34 cellular contexts compared by ENCODE assay signal in the genomic region with DNA sequence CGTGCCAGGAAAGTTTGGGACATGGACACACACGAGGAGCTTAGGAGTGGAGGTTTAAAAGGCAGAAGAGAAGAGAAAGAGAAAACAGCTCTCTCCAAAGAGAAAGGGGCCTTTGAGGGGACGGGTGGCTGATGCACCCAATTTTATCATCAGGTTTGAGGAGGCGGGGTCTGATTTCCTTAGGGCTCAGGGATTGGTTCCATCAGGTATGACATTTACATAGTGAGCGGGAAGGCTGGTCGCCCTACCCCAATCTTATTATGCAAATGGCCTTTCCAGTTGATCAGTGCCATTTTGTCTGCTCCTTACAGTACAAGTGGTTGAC.
"Had no signal": no experiment of that assay in that cellular context is flagged by ENCODE, and none has a peak within 500 bp of the region (broad histone marks: within the 10 kb centered on the region; RNA-seq: fewer than 3 reads in every experiment).

No MANE protein-coding gene starts in this region.

- H3K36me3 ChIP-seq: adrenal gland, ascending aorta, brain microvascular endothelial cell, breast epithelium, cardiac muscle cell had no signal

- H3K9me3 ChIP-seq: adrenal gland, body of pancreas had no signal

- H3K4me3 ChIP-seq: adrenal gland, ascending aorta, body of pancreas, breast epithelium, cardiac muscle cell had no signal

- ATAC-seq: activated naive CD4-positive, alpha-beta T cell treated with anti-CD3 and anti-CD28 coated beads, Interleukin-2, amount 50 U/mL, for 72 hours; activated naive CD8-positive, alpha-beta T cell treated with anti-CD3 and anti-CD28 coated beads, Interleukin-2, amount 50 U/mL, for 24 hours; activated T-cell treated with anti-CD3 and anti-CD28 coated beads, Interleukin-2, amount 50 U/mL, for 72 hours; activated T-helper 17 cell treated with anti-CD3 and anti-CD28 coated beads, Interleukin-2, amount 50 U/mL, for 72 hours; body of pancreas had no signal

- DNase-seq: activated effector memory CD4-positive, alpha-beta T cell treated with anti-CD3 and anti-CD28 coated beads, Interleukin-2, amount 50 U/mL, for 16 hours; activated effector memory CD4-positive, alpha-beta T cell treated with Interleukin-2 at 50 U/mL for 16 hours; activated gamma-delta T cell; activated gamma-delta T cell treated with Interleukin-2 at 50 U/mL for 16 hours; activated naive CD4-positive, alpha-beta T cell; activated naive CD4-positive, alpha-beta T cell treated with anti-CD3 and anti-CD28 coated beads for 36 hours; activated naive CD4-positive, alpha-beta T cell treated with anti-CD3 and anti-CD28 coated beads, Interleukin-2, amount 10 ng/mL, durations not matched to agents 7 days and 5 days; activated naive CD4-positive, alpha-beta T cell treated with anti-CD3 and anti-CD28 coated beads, Interleukin-2, amount 50 U/mL, for 16 hours; activated naive CD4-positive, alpha-beta T cell treated with Interleukin-2 at 50 U/mL for 16 hours; activated naive CD8-positive, alpha-beta T cell treated with anti-CD3 and anti-CD28 coated beads for 36 hours; activated naive CD8-positive, alpha-beta T cell treated with anti-CD3 and anti-CD28 coated beads, Interleukin-2, amount 10 ng/mL, durations not matched to agents 7 days and 5 days; activated naive CD8-positive, alpha-beta T cell treated with anti-CD3 and anti-CD28 coated beads, Interleukin-2, amount 50 U/mL, for 24 hours; activated T-cell treated with anti-CD3 and anti-CD28 coated beads, Interleukin-2, amount 50 U/mL, for 1 hour; activated T-cell treated with anti-CD3 and anti-CD28 coated beads, Interleukin-2, amount 50 U/mL, for 24 hours; activated T-cell treated with anti-CD3 and anti-CD28 coated beads, Interleukin-2, amount 50 U/mL, for 4 hours; activated T-cell treated with anti-CD3 and anti-CD28 coated beads, Interleukin-2, amount 50 U/mL, for 48 hours; activated T-cell treated with anti-CD3 and anti-CD28 coated beads, Interleukin-2, amount 50 U/mL, for 72 hours; adrenal gland; amniotic stem cell; amygdala; anterior cingulate cortex; aorta; body of pancreas; brain microvascular endothelial cell; caudate nucleus; central memory CD4-positive, alpha-beta T cell; cerebellar nuclear complex had no signal

- FAIRE-seq: astrocyte, bronchial epithelial cell had no signal

- H3K4me1 ChIP-seq: adrenal gland, ascending aorta, body of pancreas, breast epithelium had no signal

- H3K27ac ChIP-seq: adrenal gland, ascending aorta, body of pancreas, brain microvascular endothelial cell, breast epithelium, cardiac muscle cell had no signal

- H3K27me3 ChIP-seq: adrenal gland, ascending aorta, body of pancreas, brain microvascular endothelial cell, breast epithelium, cardiac muscle cell had no signal
